Comparison of ENCODE assay signal across 8 cellular contexts in genomic region chr6:148559848-148560433, GRCh38.
DNase-seq lines count a peak whose midpoint lies in the region; ATAC-seq and TF ChIP-seq lines count a peak whose summit lies in the region.

No MANE protein-coding gene starts in this region.

- TF ChIP-seq CTCF in glutamatergic neuron (IDR thresholded peaks at IDR 0.05; ENCODE audit: partially characterized antibody, unreplicated experiment) (peak; percentile 97), ovary (IDR thresholded peaks at IDR 0.05) (peak; percentile 90 to 93 (median 91)), tibial nerve (IDR thresholded peaks at IDR 0.05) (peak; percentile 95 to 98 (median 97))

- no peak overlapping the region for H3K4me3 Mint-ChIP-seq in activated naive CD4-positive, alpha-beta T cell treated with anti-CD3 and anti-CD28 coated beads, Interleukin-2, amount 10 ng/mL, durations not matched to agents 7 days and 5 days
- H3K4me3 Mint-ChIP-seq in glutamatergic neuron (ENCODE audit: unreplicated experiment): peak overlapping the region; percentile 25

- DNase-seq in COR-L47 (lab: John Stamatoyannopoulos, UW) (peak; percentile 38), HuH-7.5 (ENCODE audit: low spot score) (peak; percentile 67), SJSA1 (ENCODE audit: low read depth in 1 of 2, low spot score in 2 of 2) (peak; percentile 66 to 69), glutamatergic neuron (peak; percentile 89), ovary (peak; percentile 78 to 89 (median 83)), tibial nerve (ENCODE audit: low spot score in 2 of 2) (peak; percentile 65 to 73)
- peak; percentile 71 for DNase-seq in activated naive CD4-positive, alpha-beta T cell treated with anti-CD3 and anti-CD28 coated beads, Interleukin-2, amount 10 ng/mL, durations not matched to agents 7 days and 5 days

- 2 to 3% (median 2%) methylated on average over 46 of the region's 46 CpGs for WGBS in ovary, 3 donors
- WGBS in tibial nerve, 2 donors: 5 to 7% methylated on average over 32 to 37 of the region's 46 CpGs

- no peaks in the 10 kb centered on the region for H3K9me3 Mint-ChIP-seq in activated naive CD4-positive, alpha-beta T cell treated with anti-CD3 and anti-CD28 coated beads, Interleukin-2, amount 10 ng/mL, durations not matched to agents 7 days and 5 days
- peaks cover 3% of the 10 kb centered on the region for H3K9me3 Mint-ChIP-seq in glutamatergic neuron (ENCODE audit: unreplicated experiment)

- peaks cover 4% of the 10 kb centered on the region; the same call in 1 of the 2 replicates for H3K4me1 ChIP-seq in SJSA1 (replicated peaks)
- H3K4me1 ChIP-seq in ovary (ENCODE audit: insufficient read depth): peaks cover 1% of the 10 kb centered on the region
- H3K4me1 ChIP-seq in tibial nerve: peaks cover 0 to 10% (median 4%) of the 10 kb centered on the region in 4 donors

- H3K27me3 ChIP-seq in SJSA1 (replicated peaks): no peaks in the 10 kb centered on the region
- H3K27me3 ChIP-seq in ovary: no peaks in the 10 kb centered on the region
- H3K27me3 ChIP-seq in tibial nerve: no peaks in the 10 kb centered on the region

- H3K4me3 ChIP-seq in SJSA1: peak overlapping the region; percentile 37
- peak overlapping the region; percentile 47 for H3K4me3 ChIP-seq in ovary
- peak overlapping the region; percentile 17 to 58 (median 40) for H3K4me3 ChIP-seq in tibial nerve

- no peaks in the 10 kb centered on the region for H3K36me3 Mint-ChIP-seq in activated naive CD4-positive, alpha-beta T cell treated with anti-CD3 and anti-CD28 coated beads, Interleukin-2, amount 10 ng/mL, durations not matched to agents 7 days and 5 days
- H3K36me3 Mint-ChIP-seq in glutamatergic neuron (ENCODE audit: unreplicated experiment): peaks cover 8% of the 10 kb centered on the region

- CTCF ChIA-PET in activated naive CD4-positive, alpha-beta T cell treated with anti-CD3 and anti-CD28 coated beads, Interleukin-2, amount 10 ng/mL, durations not matched to agents 7 days and 5 days (lab: Charles Lee): interaction anchor here (0.6 to 3.7 kb wide), 7 partner anchors 8 to 872 kb away, joined by 3 to 15 read pairs (median 4); no protein-coding TSS in a partner anchor

- no peak overlapping the region for H3K27ac ChIP-seq in SJSA1
- no peak overlapping the region for H3K27ac ChIP-seq in ovary
- H3K27ac ChIP-seq in tibial nerve: peak overlapping the region in 1 of 4 donors; percentile 65

- peaks cover 36% of the 10 kb centered on the region for H3K27me3 Mint-ChIP-seq in activated naive CD4-positive, alpha-beta T cell treated with anti-CD3 and anti-CD28 coated beads, Interleukin-2, amount 10 ng/mL, durations not matched to agents 7 days and 5 days
- H3K27me3 Mint-ChIP-seq in glutamatergic neuron (ENCODE audit: unreplicated experiment): peaks cover 2% of the 10 kb centered on the region

- intact Hi-C loops in ovary (cut with DNase I): loop anchor here in 2 of 4 donors (5.0 to 10.0 kb wide), 3 partner anchors 387 to 955 kb away; no protein-coding TSS in a partner anchor

- H3K36me3 ChIP-seq in SJSA1: no peaks in the 10 kb centered on the region
- H3K36me3 ChIP-seq in ovary: no peaks in the 10 kb centered on the region
- H3K36me3 ChIP-seq in tibial nerve: no peaks in the 10 kb centered on the region

- ATAC-seq in GM21367 (IDR thresholded peaks at IDR 0.05; ENCODE audit: unreplicated experiment): peak; percentile 77

- no peak for TF ChIP-seq EP300 in ovary (IDR thresholded peaks at IDR 0.05)
- peak in 1 of 2 donors; percentile 35 for TF ChIP-seq EP300 in tibial nerve (IDR thresholded peaks at IDR 0.05)

- no peak overlapping the region for H3K27ac Mint-ChIP-seq in activated naive CD4-positive, alpha-beta T cell treated with anti-CD3 and anti-CD28 coated beads, Interleukin-2, amount 10 ng/mL, durations not matched to agents 7 days and 5 days
- no peak overlapping the region for H3K27ac Mint-ChIP-seq in glutamatergic neuron (ENCODE audit: unreplicated experiment)

- no peak for TF ChIP-seq POLR2A in ovary (IDR thresholded peaks at IDR 0.05)
- TF ChIP-seq POLR2A in tibial nerve (IDR thresholded peaks at IDR 0.05): no peak

- H3K4me1 Mint-ChIP-seq in activated naive CD4-positive, alpha-beta T cell treated with anti-CD3 and anti-CD28 coated beads, Interleukin-2, amount 10 ng/mL, durations not matched to agents 7 days and 5 days: peaks cover 8% of the 10 kb centered on the region
- H3K4me1 Mint-ChIP-seq in glutamatergic neuron (ENCODE audit: low read depth, unreplicated experiment): no peaks in the 10 kb centered on the region

- no peaks in the 10 kb centered on the region for H3K9me3 ChIP-seq in SJSA1 (replicated peaks)
- H3K9me3 ChIP-seq in ovary: no peaks in the 10 kb centered on the region
- H3K9me3 ChIP-seq in tibial nerve: no peaks in the 10 kb centered on the region

Comparison
In these comparisons a context has a peak if more than half of its experiments do, and no peak if none do; other contexts are left out.
1. DNase-seq: peak in every context shown above with its lines; median percentile 89 in glutamatergic neuron; 83 in ovary; 71 in activated naive CD4-positive, alpha-beta T cell treated with anti-CD3 and anti-CD28 coated beads, Interleukin-2, amount 10 ng/mL, durations not matched to agents 7 days and 5 days; 69 in tibial nerve; 68 in SJSA1; 67 in HuH-7.5; 38 in COR-L47.